8 cellular contexts compared by ENCODE assay signal in the genomic region with DNA sequence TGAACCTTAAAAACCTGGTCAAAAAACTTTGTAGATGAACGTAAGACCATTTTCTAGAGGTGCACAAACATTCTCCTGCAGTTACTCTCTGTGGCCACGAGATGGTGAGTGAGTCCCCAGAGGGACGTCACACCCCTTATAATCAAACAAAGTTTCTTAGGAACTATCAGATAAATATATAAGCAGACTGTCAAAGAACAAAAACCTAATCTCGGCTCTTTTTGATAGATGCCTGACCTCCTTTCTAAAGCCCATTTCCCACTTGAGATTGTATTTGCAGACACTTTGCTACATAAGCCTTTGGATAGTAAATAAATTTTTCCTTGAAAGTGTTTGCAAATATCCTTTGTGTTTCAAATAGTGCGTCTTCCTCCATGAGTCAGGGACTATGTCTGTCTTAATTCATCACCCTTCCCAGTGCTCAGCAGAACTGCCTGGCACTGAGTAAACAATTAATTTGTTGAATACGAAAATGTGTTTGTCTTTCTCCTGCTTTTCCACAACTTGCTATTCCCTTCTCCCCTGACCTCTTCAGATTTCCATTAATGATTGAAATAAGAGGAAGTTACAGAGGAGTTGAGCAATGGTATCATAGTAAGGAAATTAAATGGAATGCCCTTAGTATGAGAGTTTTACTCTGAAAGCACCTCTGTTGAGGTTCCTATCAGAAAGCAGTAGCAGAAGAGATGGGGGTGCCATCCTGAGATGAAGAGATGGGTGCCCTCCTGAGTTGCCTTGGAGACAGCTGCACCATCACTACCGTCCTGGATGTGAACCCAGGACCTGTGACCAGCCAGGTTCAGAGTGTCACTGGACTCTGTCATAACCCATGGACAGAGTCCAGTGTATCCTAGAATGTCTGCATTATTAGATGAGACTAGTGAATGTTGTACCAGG. TPM values are rescaled to one million over a fixed set of nuclear protein-coding genes. Genes with fewer than 3 reads are reported as not detected.
DNase-seq lines count a peak whose midpoint lies in the region; ATAC-seq and TF ChIP-seq lines count a peak whose summit lies in the region.

No MANE protein-coding gene starts in this region.

- CTCF ChIA-PET in T-cell (lab: Charles Lee) = no interaction called here

- ATAC-seq in GM21526 (IDR thresholded peaks at IDR 0.05; ENCODE audit: low FRiP score, unreplicated experiment) (peak; percentile 78), T-cell (replicated peaks in 1 of 4) (peak in 3 of 4 experiments; percentile 64 to 70 (median 65)), lung (ENCODE audit: insufficient read depth, low FRiP score) (peak; percentile 81)

- H3K36me3 Mint-ChIP-seq in T-cell = no peaks in the 10 kb centered on the region

- no peak overlapping the region for H3K27ac Mint-ChIP-seq in T-cell

- DNase-seq in NCI-H146 (lab: John Stamatoyannopoulos, UW) = peak; percentile 14
- DNase-seq in NCI-H146 treated with DMSO at 0.1 percent for 48 hours (lab: John Stamatoyannopoulos, UW; ENCODE audit: unreplicated experiment) = no peak
- peak in 25 of 34 experiments; percentile 1 to 31 (median 10) for DNase-seq in T-cell
- DNase-seq in effector CD4-positive, alpha-beta T cell = peak; percentile 13
- no peak for DNase-seq in lung (ENCODE audit: low spot score)
- DNase-seq in stimulated activated naive CD4-positive, alpha-beta T cell treated with Interleukin-2 at 50 U/mL for 16 hours (lab: John Stamatoyannopoulos, UW) = no peak

- no peaks in the 10 kb centered on the region for H3K27me3 ChIP-seq in lung (ENCODE audit: control insufficient read depth, insufficient read depth)

- H3K27ac ChIP-seq in lung (ENCODE audit: low read depth in 1 of 2, low read length in 1 of 2) = peak overlapping the region in 1 of 2 donors; percentile 67

- H3K4me1 ChIP-seq in lung (ENCODE audit: control insufficient read depth in 2 of 2, insufficient read depth in 2 of 2, low read length in 2 of 2) = peaks cover 3% of the 10 kb centered on the region in 2 donors

- 20 to 32% methylated on average over 7 of the region's 7 CpGs for WGBS in lung, 2 donors

- peaks cover 7% of the 10 kb centered on the region in 2 donors for H3K36me3 ChIP-seq in lung (ENCODE audit: control insufficient read depth in 2 of 2, insufficient read depth in 2 of 2, low read length in 2 of 2)

- peaks cover 0 to 4% (median 2%) of the 10 kb centered on the region in 3 donors for H3K4me1 Mint-ChIP-seq in T-cell

- no peak overlapping the region for H3K4me3 Mint-ChIP-seq in T-cell

- no peak overlapping the region for H3K4me3 ChIP-seq in lung

- POLR2A ChIA-PET in T-cell (lab: Charles Lee) = no interaction called here

- TF ChIP-seq CTCF in LNCAP (IDR thresholded peaks at IDR 0.05) (peak; percentile 87), lung (IDR thresholded peaks at IDR 0.05; ENCODE audit: control extremely low read depth, extremely low read depth) (peak; percentile 62)

- no peaks in the 10 kb centered on the region for H3K9me3 Mint-ChIP-seq in T-cell

- peaks cover 0 to 5% of the 10 kb centered on the region in 2 donors for H3K27me3 Mint-ChIP-seq in T-cell

- no peaks in the 10 kb centered on the region for H3K9me3 ChIP-seq in lung (ENCODE audit: control insufficient read depth in 2 of 2, insufficient read depth in 1 of 2, low read length in 1 of 2)

RNA-seq across cellular contexts. Expression of a gene that starts 57.8 kb away (rescaled TPM):
- 1 to 10 TPM in 4 of 5 donors, under 1 TPM in 1; 0.76 to 2.2 (median 1.4) TPM for total RNA-seq in T-cell
- total RNA-seq in lung = 10 to 100 TPM in 1 of 2 donors, 1 to 10 TPM in 1; 9.2 to 30.2 TPM
- polyA plus RNA-seq in lung = 1 to 10 TPM; 2.9 to 4.3 TPM

Comparison
In these comparisons a context has a peak if more than half of its experiments do, and no peak if none do; other contexts are left out.
1. DNase-seq: peak in NCI-H146 (single experiment), T-cell (25 of 34) and effector CD4-positive, alpha-beta T cell (single experiment); none in NCI-H146 treated with DMSO at 0.1 percent for 48 hours (single experiment), lung (single experiment) and stimulated activated naive CD4-positive, alpha-beta T cell treated with Interleukin-2 at 50 U/mL for 16 hours (single experiment).
2. Peak in every context shown above with its lines, with median percentiles within 50 percentile points of each other: ATAC-seq.